Comparison of ENCODE assay signal across 2 cellular contexts in genomic region chr16:66640724-66641314, GRCh38.
TF ChIP-seq lines count a peak whose summit lies in the region.

No MANE protein-coding gene starts in this region.

TF ChIP-seq in IMR-90, 13 proteins besides CTCF, POLR2A, EP300 and RAD21:
- TF ChIP-seq CEBPB (IDR thresholded peaks at IDR 0.05; ENCODE audit: low read depth, low read length): 0 out of 2 replicates have a peak, but pooled peaks have one; percentile 9
- TF ChIP-seq ELK1 (IDR thresholded peaks at IDR 0.05; ENCODE audit: borderline replicate concordance, low read depth, low read length): no peak

TF ChIP-seq in K562, 482 proteins besides CTCF, POLR2A, EP300 and RAD21:
- TF ChIP-seq ZNF780A (CRISPR knock-in tag; IDR thresholded peaks at IDR 0.05) (no peak), ATF3 (IDR thresholded peaks at IDR 0.05) (peak; percentile 51), ATF3 (CRISPR knock-in tag; conservative IDR thresholded peaks at IDR 0.05) (no peak), ZNF696 (CRISPR knock-in tag; conservative IDR thresholded peaks at IDR 0.05) (no peak), CEBPB (tag; IDR thresholded peaks at IDR 0.05) (0 out of 2 replicates have a peak, but pooled peaks have one; percentile 30)
